In genomic region chr11:74948898-74949747, GRCh38 we compare ENCODE assay signal across 8 cellular contexts. TPM values are rescaled to one million over a fixed set of nuclear protein-coding genes. Genes with fewer than 3 reads are reported as not detected.
DNase-seq lines count a peak whose midpoint lies in the region; ATAC-seq, FAIRE-seq and TF ChIP-seq lines count a peak whose summit lies in the region.

Gene SPCS2, plus strand, starts transcription at chr11:74949266. Its CDS starts 20 bp downstream, at chr11:74949286.
Gene XRRA1, minus strand, starts transcription at chr11:74949091. Its CDS starts 8,213 bp downstream, at chr11:74940878.

- H4K20me1 ChIP-seq in HepG2 (ENCODE audit: insufficient read depth, low read length) = peaks cover 8% of the 10 kb centered on the region

- H3K4me1 ChIP-seq in HepG2 (ENCODE audit: insufficient read depth, low read length) = peaks cover 45% of the 10 kb centered on the region

- POLR2A ChIA-PET in HepG2 (lab: Yijun Ruan, JAX) = interaction anchor here (0.6 to 2.0 kb wide), 6 partner anchors 9 to 278 kb away, joined by 3 to 8 read pairs (median 4); partner anchors contain the start of gene NEU3

- 0 out of 2 replicates have a peak, but pooled peaks have one; percentile 8 for TF ChIP-seq CTCF in HepG2 (CRISPR knock-in tag; IDR thresholded peaks at IDR 0.05)

- peaks cover 62% of the 10 kb centered on the region for H3K79me2 ChIP-seq in HepG2 (ENCODE audit: insufficient read depth, low read length)

- peak within 1 kb of the TSS; percentile 82 for H3K4me2 ChIP-seq in HepG2 (ENCODE audit: low read depth, low read length)

- H2AFZ ChIP-seq in HepG2 (ENCODE audit: low read length) = peak within 1 kb of the TSS; percentile 96

- in situ Hi-C loops in HepG2 (cut with HindIII; ENCODE audit: extremely low pct_ligation_motif_present, low pct_unique_long_range_greater_than_20kb) = no loop called here

- peak within 1 kb of the TSS; percentile 81 for H3K27ac ChIP-seq in HepG2 (ENCODE audit: extremely low read length, insufficient read depth, low read length)

- 0 out of 4 replicates have a peak, but pooled peaks of 1 of the 2 experiments have one; percentile 21 for TF ChIP-seq EP300 in HepG2 (IDR thresholded peaks at IDR 0.05; ENCODE audit: low read depth in 2 of 2, low read length in 2 of 2)
- no peak for TF ChIP-seq EP300 in HepG2 (CRISPR knock-in tag; IDR thresholded peaks at IDR 0.05; ENCODE audit: borderline replicate concordance)

- peaks cover under 1 to 10% of the 10 kb centered on the region in 2 experiments; a peak in 4 of 5 replicates for H3K36me3 ChIP-seq in HepG2 (replicated peaks in 1 of 2; ENCODE audit: control insufficient read depth in 1 of 2, insufficient read depth in 2 of 2, low read length in 2 of 2)

- TSS peak; percentile 76 for BruUV-seq in HepG2 (replicated peaks; lab: Mats Ljungman, UMichigan)

- peak; percentile 93 for ATAC-seq in GM19372 (IDR thresholded peaks at IDR 0.05; ENCODE audit: low read depth, unreplicated experiment)
- ATAC-seq in HG03558 (IDR thresholded peaks at IDR 0.05; ENCODE audit: extremely low read depth, unreplicated experiment) = peak; percentile 80
- ATAC-seq in HepG2 = peak; percentile 99

- H3K4me3 ChIP-seq in HepG2 (replicated peaks in 1 of 3; ENCODE audit: insufficient read depth in 1 of 3, low read depth in 2 of 3, low read length in 3 of 3) = peak within 1 kb of the TSS; percentile 91 to 98 (median 97)

- H3K9me3 ChIP-seq in HepG2 (ENCODE audit: low read length) = no peaks in the 10 kb centered on the region

- no peaks in the 10 kb centered on the region; a peak in 1 of 5 replicates for H3K27me3 ChIP-seq in HepG2 (ENCODE audit: control insufficient read depth in 1 of 2, insufficient read depth in 2 of 2, low read length in 2 of 2)

- CTCF ChIA-PET in HepG2 (lab: Yijun Ruan, JAX; ENCODE audit: low intra/inter-chr PET ratio, low total read pairs) = no interaction called here

- 1% methylated on average over 31 of the region's 66 CpGs for WGBS in HepG2 (ENCODE audit: low lambda C conversion rate)

- intact Hi-C loops in HepG2 (cut with micrococcal nuclease; ENCODE audit: unreplicated experiment) = loop anchor here (1.0 kb wide), 1 partner anchor 39 kb away; the partner anchor contains the start of gene NEU3

- peak; percentile 80 to 89 for TF ChIP-seq POLR2A in HepG2 (IDR thresholded peaks at IDR 0.05; ENCODE audit: insufficient read depth in 1 of 2, low read depth in 2 of 2, low read length in 2 of 2)

- peak within 1 kb of the TSS; percentile 96 for H3K9ac ChIP-seq in HepG2 (ENCODE audit: insufficient read depth, low read depth, low read length)

- peak; percentile 91 for FAIRE-seq in HepG2 (lab: Jason Lieb, UNC)

- peak; percentile 79 to 98 (median 96) for DNase-seq in C1 segment of cervical spinal cord (lab: John Stamatoyannopoulos, UW)
- peak; percentile 97 for DNase-seq in NCI-H748 treated with DMSO at 0.1 percent for 48 hours (lab: John Stamatoyannopoulos, UW)
- DNase-seq in activated CD4-positive, alpha-beta T cell treated with anti-CD3 and anti-CD28 coated beads, Interleukin-2, amount 50 U/mL, for 48 hours = peak; percentile 97 to 99
- peak; percentile 96 to 99 for DNase-seq in dermis microvascular lymphatic vessel endothelial cell (ENCODE audit: low read depth in 2 of 2)
- peak; percentile 95 for DNase-seq in HepG2 (ENCODE audit: low spot score)
- peak; percentile 97 for DNase-seq in stimulated activated CD4-positive, alpha-beta T cell treated with anti-CD3 and anti-CD28 coated beads, Interleukin-4, amount 100 ng/mL, for 1 hour

- TF ChIP-seq RAD21 in HepG2 (CRISPR knock-in tag; IDR thresholded peaks at IDR 0.05) = no peak

TF ChIP-seq in HepG2, 621 proteins besides CTCF, POLR2A, EP300 and RAD21 (continues in another document):
- no peak for TF ChIP-seq CHD2 (IDR thresholded peaks at IDR 0.05; ENCODE audit: low read depth, low read length)
- no peak for TF ChIP-seq PLRG1 (conservative IDR thresholded peaks at IDR 0.05)
- TF ChIP-seq ZNF816 (CRISPR knock-in tag; IDR thresholded peaks at IDR 0.05; ENCODE audit: borderline replicate concordance) = no peak
- peak; percentile 81; the same call in 1 of the 2 replicates for TF ChIP-seq ZSCAN5A (CRISPR knock-in tag; IDR thresholded peaks at IDR 0.05; ENCODE audit: borderline replicate concordance)
- peak; percentile 14; the same call in 1 of the 2 replicates for TF ChIP-seq ZNF503 (CRISPR knock-in tag; IDR thresholded peaks at IDR 0.05)

RNA-seq across cellular contexts. Expression of gene SPCS2, which starts in this region (rescaled TPM):
- total RNA-seq in dermis microvascular lymphatic vessel endothelial cell (10.0 and 10.5 TPM in 2 replicates), HepG2 (2016; rRNA removed; fragmentation: Illumina TruSeq; extraction: Trizol) (83.4 and 87.3 TPM in 2 replicates)
- 17.4 and 19.6 TPM in 2 replicates for total RNA-seq in HepG2 (2016; cell fraction: cytosol; rRNA removed; fragmentation: Illumina TruSeq; extraction: Trizol; ENCODE audit: low read depth)
- 79.8 and 98.6 TPM in 2 replicates for total RNA-seq in HepG2 (2016; cell fraction: insoluble cytoplasmic fraction; rRNA removed; fragmentation: Illumina TruSeq; extraction: Trizol)
- total RNA-seq in HepG2 (2016; cell fraction: membrane; rRNA removed; fragmentation: Illumina TruSeq; extraction: Trizol) = 31.5 and 40.9 TPM in 2 replicates
- 82.3 and 97.7 TPM in 2 replicates for total RNA-seq in HepG2 (2016; cell fraction: nucleus; rRNA removed; fragmentation: Illumina TruSeq; extraction: Trizol)
- 134 and 142 TPM in 2 replicates for polyA plus RNA-seq in HepG2 (2011; rRNA removed)
- polyA plus RNA-seq in HepG2 (2011; cell fraction: cytosol; rRNA removed) = 38.6 and 68.5 TPM in 2 replicates
- 26.0 and 33.3 TPM in 2 replicates for polyA plus RNA-seq in HepG2 (2011; cell fraction: nucleus; rRNA removed)
- 126 and 129 TPM in 2 replicates for polyA plus RNA-seq in HepG2 (2012)
- polyA plus RNA-seq in HepG2 (2016; cell fraction: cytosol; fragmentation: Illumina TruSeq; extraction: Trizol; ENCODE audit: low read depth) = 54.6 and 56.5 TPM in 2 replicates
- 205 and 218 TPM in 2 replicates for polyA plus RNA-seq in HepG2 (2016; cell fraction: insoluble cytoplasmic fraction; fragmentation: Illumina TruSeq; extraction: Trizol; ENCODE audit: low read depth)
- polyA plus RNA-seq in HepG2 (2016; cell fraction: membrane; fragmentation: Illumina TruSeq; extraction: Trizol; ENCODE audit: low read depth) = 66.1 and 67.5 TPM in 2 replicates
- polyA plus RNA-seq in HepG2 (2016; cell fraction: nucleus; fragmentation: Illumina TruSeq; extraction: Trizol; ENCODE audit: insufficient read depth, low read depth) = 331 and 344 TPM in 2 replicates
- 26.1 and 46.7 TPM in 2 replicates for polyA minus RNA-seq in HepG2 (2011; rRNA and poly(A)+ RNA removed; ENCODE audit: low replicate concordance)
- polyA minus RNA-seq in HepG2 (2011; cell fraction: cytosol; rRNA and poly(A)+ RNA removed) = 27.0 and 42.4 TPM in 2 replicates
- 14.4 and 69.1 TPM in 2 replicates for polyA minus RNA-seq in HepG2 (2011; cell fraction: nucleus; rRNA and poly(A)+ RNA removed)

RNA-seq across cellular contexts. Expression of gene XRRA1, which starts in this region (rescaled TPM):
- total RNA-seq in dermis microvascular lymphatic vessel endothelial cell = 4.2 and 6.2 TPM in 2 replicates
- 9.9 and 10.5 TPM in 2 replicates for total RNA-seq in HepG2 (2016; rRNA removed; fragmentation: Illumina TruSeq; extraction: Trizol)
- total RNA-seq in HepG2 (2016; cell fraction: cytosol; rRNA removed; fragmentation: Illumina TruSeq; extraction: Trizol; ENCODE audit: low read depth) = 2.4 and 2.9 TPM in 2 replicates
- total RNA-seq in HepG2 (2016; cell fraction: insoluble cytoplasmic fraction; rRNA removed; fragmentation: Illumina TruSeq; extraction: Trizol) = 8.8 and 9.7 TPM in 2 replicates
- total RNA-seq in HepG2 (2016; cell fraction: membrane; rRNA removed; fragmentation: Illumina TruSeq; extraction: Trizol) = 3.8 and 4.3 TPM in 2 replicates
- 29.9 and 30.0 TPM in 2 replicates for total RNA-seq in HepG2 (2016; cell fraction: nucleus; rRNA removed; fragmentation: Illumina TruSeq; extraction: Trizol)
- polyA plus RNA-seq in HepG2 (2011; rRNA removed) = 7.6 and 8.4 TPM in 2 replicates
- 4.8 and 5.6 TPM in 2 replicates for polyA plus RNA-seq in HepG2 (2011; cell fraction: cytosol; rRNA removed)
- polyA plus RNA-seq in HepG2 (2011; cell fraction: nucleus; rRNA removed) = 15.9 and 16.0 TPM in 2 replicates
- 5.4 and 6.6 TPM in 2 replicates for polyA plus RNA-seq in HepG2 (2012)
- polyA plus RNA-seq in HepG2 (2016; cell fraction: cytosol; fragmentation: Illumina TruSeq; extraction: Trizol; ENCODE audit: low read depth) = 0.66 and 0.75 TPM in 2 replicates
- polyA plus RNA-seq in HepG2 (2016; cell fraction: insoluble cytoplasmic fraction; fragmentation: Illumina TruSeq; extraction: Trizol; ENCODE audit: low read depth) = 5.8 and 6.5 TPM in 2 replicates
- polyA plus RNA-seq in HepG2 (2016; cell fraction: membrane; fragmentation: Illumina TruSeq; extraction: Trizol; ENCODE audit: low read depth) = 1.5 and 2.4 TPM in 2 replicates
- polyA plus RNA-seq in HepG2 (2016; cell fraction: nucleus; fragmentation: Illumina TruSeq; extraction: Trizol; ENCODE audit: insufficient read depth, low read depth) = 9.2 and 9.4 TPM in 2 replicates
- polyA minus RNA-seq in HepG2 (2011; rRNA and poly(A)+ RNA removed; ENCODE audit: low replicate concordance) = 26.3 and 30.3 TPM in 2 replicates
- 7.6 and 11.7 TPM in 2 replicates for polyA minus RNA-seq in HepG2 (2011; cell fraction: cytosol; rRNA and poly(A)+ RNA removed)
- polyA minus RNA-seq in HepG2 (2011; cell fraction: nucleus; rRNA and poly(A)+ RNA removed) = 43.0 and 48.2 TPM in 2 replicates

Comparison
In these comparisons a context has a peak if more than half of its experiments do, and no peak if none do; other contexts are left out.
1. Peak in every context shown above with its lines: DNase-seq, ATAC-seq, H3K4me3 ChIP-seq and H3K27ac ChIP-seq.